ENCODE assay signal across 14 cellular contexts in genomic region chr11:95877288-95877687, GRCh38. TPM values are rescaled to one million over a fixed set of nuclear protein-coding genes. Genes with fewer than 3 reads are reported as not detected.
DNase-seq lines count a peak whose midpoint lies in the region; ATAC-seq and TF ChIP-seq lines count a peak whose summit lies in the region.
"Had no signal": no experiment of that assay in that cellular context is flagged by ENCODE, and none has a peak within 500 bp of the region (broad histone marks: within the 10 kb centered on the region; RNA-seq: fewer than 3 reads in every experiment).

No MANE protein-coding gene starts in this region.

- TF ChIP-seq CTCF in foreskin fibroblast (IDR thresholded peaks at IDR 0.05; ENCODE audit: low read depth, low read length), result no peak
- no peak for TF ChIP-seq CTCF in OCI-LY7 (conservative IDR thresholded peaks at IDR 0.05; ENCODE audit: low read length)

- H4K20me1 ChIP-seq in OCI-LY7 (ENCODE audit: insufficient read depth, low read length), result no peaks in the 10 kb centered on the region

- BruUV-seq in OCI-LY7 (replicated peaks; lab: Mats Ljungman, UMichigan), result no TSS peak

- intact Hi-C loops in activated T-helper 2 cell treated with anti-CD3 and anti-CD28 coated beads, Interferon-gamma antibody, Interleukin-2, Interleukin-4, amounts not matched to agents 10 μg/mL and 5 μg/mL and 100 μg/mL, durations not matched to agents 14 hours and 24 hours and 36 hours (cut with micrococcal nuclease), result no loop called here
- intact Hi-C loops in OCI-LY7 (cut with micrococcal nuclease; ENCODE audit: unreplicated experiment), result no loop called here

- H3K27me3 Mint-ChIP-seq in activated T-helper 2 cell treated with anti-CD3 and anti-CD28 coated beads, Interferon-gamma antibody, Interleukin-2, Interleukin-4, amounts not matched to agents 10 μg/mL and 5 μg/mL and 100 μg/mL, durations not matched to agents 14 hours and 24 hours and 36 hours (ENCODE audit: low read depth), result no peaks in the 10 kb centered on the region
- H3K27me3 Mint-ChIP-seq: activated naive CD8-positive, alpha-beta T cell treated with anti-CD3 and anti-CD28 coated beads, Interleukin-2, amount 10 ng/mL, durations not matched to agents 7 days and 5 days; CD4-positive, alpha-beta memory T cell had no signal

- H3K36me3 ChIP-seq in OCI-LY7 (ENCODE audit: insufficient read depth, low read length), result no peaks in the 10 kb centered on the region

- peaks cover 14% of the 10 kb centered on the region for H3K36me3 Mint-ChIP-seq in activated T-helper 2 cell treated with anti-CD3 and anti-CD28 coated beads, Interferon-gamma antibody, Interleukin-2, Interleukin-4, amounts not matched to agents 10 μg/mL and 5 μg/mL and 100 μg/mL, durations not matched to agents 14 hours and 24 hours and 36 hours (ENCODE audit: low read depth)

- no peaks in the 10 kb centered on the region for H3K9me2 ChIP-seq in OCI-LY7 (ENCODE audit: insufficient read depth, low read length)

- H3K4me2 ChIP-seq in OCI-LY7 (ENCODE audit: low read length), result no peak overlapping the region

- peaks cover 3% of the 10 kb centered on the region for H3K4me1 Mint-ChIP-seq in activated T-helper 2 cell treated with anti-CD3 and anti-CD28 coated beads, Interferon-gamma antibody, Interleukin-2, Interleukin-4, amounts not matched to agents 10 μg/mL and 5 μg/mL and 100 μg/mL, durations not matched to agents 14 hours and 24 hours and 36 hours (ENCODE audit: low read depth)

- no peaks in the 10 kb centered on the region for H3K4me1 ChIP-seq in OCI-LY7 (ENCODE audit: insufficient read depth, low read length, poor library complexity, severe bottlenecking)

- no peak overlapping the region for H3K4me3 Mint-ChIP-seq in activated T-helper 2 cell treated with anti-CD3 and anti-CD28 coated beads, Interferon-gamma antibody, Interleukin-2, Interleukin-4, amounts not matched to agents 10 μg/mL and 5 μg/mL and 100 μg/mL, durations not matched to agents 14 hours and 24 hours and 36 hours (ENCODE audit: low read depth)
- H3K4me3 Mint-ChIP-seq: activated naive CD8-positive, alpha-beta T cell treated with anti-CD3 and anti-CD28 coated beads, Interleukin-2, amount 10 ng/mL, durations not matched to agents 7 days and 5 days; CD4-positive, alpha-beta memory T cell had no signal

- H2AFZ ChIP-seq in OCI-LY7 (ENCODE audit: low read length), result no peak overlapping the region

- H3K27ac ChIP-seq in OCI-LY7 (ENCODE audit: low read depth, low read length, poor library complexity, severe bottlenecking), result no peak overlapping the region
- H3K27ac ChIP-seq: VCaP had no signal

- CTCF ChIA-PET in OCI-LY7 (lab: Charles Lee; ENCODE audit: unreplicated experiment), result no interaction called here

- H3K4me3 ChIP-seq in foreskin fibroblast (ENCODE audit: low read depth in 1 of 2, low read length in 2 of 2) (no peak overlapping the region), OCI-LY7 (ENCODE audit: low read depth, low read length, poor library complexity, severe bottlenecking) (no peak overlapping the region)

- DNase-seq in A172 (ENCODE audit: low spot score) (peak; percentile 73), GOT3 (lab: John Stamatoyannopoulos, UW) (peak; percentile 31), foreskin fibroblast (peak; percentile 96), NCI-H82 treated with DMSO at 0.1 percent for 48 hours (lab: John Stamatoyannopoulos, UW; ENCODE audit: unreplicated experiment) (no peak), OCI-LY7 (ENCODE audit: low spot score) (no peak), NCI-H2081 treated with DMSO at 0.1 percent for 48 hours (lab: John Stamatoyannopoulos, UW) (no peak)
- DNase-seq in activated T-helper 2 cell treated with anti-CD3 and anti-CD28 coated beads, Interferon-gamma antibody, Interleukin-2, Interleukin-4, amounts not matched to agents 10 μg/mL and 5 μg/mL and 100 μg/mL, durations not matched to agents 14 hours and 24 hours and 36 hours (ENCODE audit: low spot score), result no peak
- DNase-seq: activated naive CD8-positive, alpha-beta T cell treated with anti-CD3 and anti-CD28 coated beads, Interleukin-2, amount 10 ng/mL, durations not matched to agents 7 days and 5 days; CD4-positive, alpha-beta memory T cell; mesendoderm; NCI-H1417; right cardiac atrium had no signal

- no peaks in the 10 kb centered on the region for H3K79me2 ChIP-seq in OCI-LY7 (ENCODE audit: insufficient read depth, low read depth, low read length)

- H3K9me3 ChIP-seq in OCI-LY7 (ENCODE audit: low read length), result no peaks in the 10 kb centered on the region

- H3K27ac Mint-ChIP-seq in activated T-helper 2 cell treated with anti-CD3 and anti-CD28 coated beads, Interferon-gamma antibody, Interleukin-2, Interleukin-4, amounts not matched to agents 10 μg/mL and 5 μg/mL and 100 μg/mL, durations not matched to agents 14 hours and 24 hours and 36 hours, result peak overlapping the region; percentile 25
- H3K27ac Mint-ChIP-seq: activated naive CD8-positive, alpha-beta T cell treated with anti-CD3 and anti-CD28 coated beads, Interleukin-2, amount 10 ng/mL, durations not matched to agents 7 days and 5 days; CD4-positive, alpha-beta memory T cell had no signal

- no peak for ATAC-seq in HG03139 (IDR thresholded peaks at IDR 0.05; ENCODE audit: unreplicated experiment)
- ATAC-seq: right cardiac atrium had no signal

- POLR2A ChIA-PET in OCI-LY7 (lab: Charles Lee), result interaction anchor here (0.6 kb wide), 1 partner anchor 861 kb away, joined by 3 read pairs; no protein-coding TSS in a partner anchor

- H3K9me3 Mint-ChIP-seq in activated T-helper 2 cell treated with anti-CD3 and anti-CD28 coated beads, Interferon-gamma antibody, Interleukin-2, Interleukin-4, amounts not matched to agents 10 μg/mL and 5 μg/mL and 100 μg/mL, durations not matched to agents 14 hours and 24 hours and 36 hours, result peaks cover 5% of the 10 kb centered on the region

RNA-seq across cellular contexts. Expression of gene MTMR2, which starts 46.6 kb away (rescaled TPM):
- total RNA-seq in A172 (2014; rRNA removed; shearing (Covaris generic)), result 18.1 and 21.8 TPM in 2 replicates
- 41.7 and 45.4 TPM in 2 replicates for total RNA-seq in activated T-helper 2 cell treated with anti-CD3 and anti-CD28 coated beads, Interferon-gamma antibody, Interleukin-2, Interleukin-4, amounts not matched to agents 10 μg/mL and 5 μg/mL and 100 μg/mL, durations not matched to agents 14 hours and 24 hours and 36 hours
- 0.57 and 0.79 TPM in 2 replicates for total RNA-seq in OCI-LY7 (2014; rRNA removed; shearing (Covaris generic))
- total RNA-seq in OCI-LY7 (2022), result 11.4 and 13.0 TPM in 2 replicates

Comparison
In these comparisons a context has a peak if more than half of its experiments do, and no peak if none do; other contexts are left out.
1. DNase-seq: peak in A172 (single experiment), GOT3 (single experiment) and foreskin fibroblast (2 of 2); none in activated T-helper 2 cell treated with anti-CD3 and anti-CD28 coated beads, Interferon-gamma antibody, Interleukin-2, Interleukin-4, amounts not matched to agents 10 μg/mL and 5 μg/mL and 100 μg/mL, durations not matched to agents 14 hours and 24 hours and 36 hours (single experiment), NCI-H82 treated with DMSO at 0.1 percent for 48 hours (single experiment), OCI-LY7 (single experiment) and NCI-H2081 treated with DMSO at 0.1 percent for 48 hours (single experiment).